12 cellular contexts compared by ENCODE assay signal in the genomic region with DNA sequence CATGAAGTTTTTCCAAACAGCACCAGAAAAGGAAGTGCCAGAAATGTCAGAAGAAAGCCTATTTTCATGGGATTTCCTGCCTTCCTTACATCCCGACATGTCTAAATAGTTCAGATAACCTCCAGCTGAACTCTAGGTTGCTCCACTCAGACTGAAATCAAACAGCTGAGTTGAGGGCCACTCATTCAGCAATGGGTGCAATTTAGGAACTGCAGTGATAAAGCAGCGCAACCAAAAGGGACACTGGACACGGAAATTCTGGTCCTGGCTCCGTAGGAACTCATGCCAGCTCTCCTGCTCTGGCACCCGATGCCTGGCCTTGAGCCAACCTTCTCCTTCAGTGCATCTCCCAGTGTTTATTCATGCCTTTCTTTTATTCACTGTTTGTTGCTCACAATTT.
DNase-seq lines count a peak whose midpoint lies in the region; ATAC-seq and TF ChIP-seq lines count a peak whose summit lies in the region.
"Had no signal": no experiment of that assay in that cellular context is flagged by ENCODE, and none has a peak within 500 bp of the region (broad histone marks: within the 10 kb centered on the region; RNA-seq: fewer than 3 reads in every experiment).

No MANE protein-coding gene starts in this region.

- TSS peak; percentile 26 for BruUV-seq in PC-9 (replicated peaks; lab: Mats Ljungman, UMichigan)

- peak overlapping the region; percentile 83 for H3K4me2 ChIP-seq in PC-9

- H4K20me1 ChIP-seq in PC-9 (ENCODE audit: insufficient read depth) = no peaks in the 10 kb centered on the region

- intact Hi-C loops in PC-9 (cut with micrococcal nuclease; ENCODE audit: unreplicated experiment) (no loop called here), psoas muscle (cut with DNase I) (no loop called here)

- H3K36me3 ChIP-seq in HEK293 (ENCODE audit: control insufficient read depth in 2 of 2, insufficient read depth in 1 of 2, low read length in 2 of 2) (no peaks in the 10 kb centered on the region), PC-9 (ENCODE audit: low read depth) (no peaks in the 10 kb centered on the region), esophagus (ENCODE audit: control insufficient read depth in 2 of 2, insufficient read depth in 2 of 2, low read length in 1 of 2) (no peaks in the 10 kb centered on the region), psoas muscle (ENCODE audit: insufficient read depth in 1 of 2, low read depth in 1 of 2) (no peaks in the 10 kb centered on the region)

- DNase-seq in PC-9 (no peak), psoas muscle (peak in 1 of 2 donors; percentile 53), omental fat pad (ENCODE audit: low spot score) (no peak)
- no peak for DNase-seq in stimulated activated effector memory CD8-positive, alpha-beta T cell treated with anti-CD3 and anti-CD28 coated beads, Interleukin-12 subunit alpha, Interleukin-12 subunit beta, amount 100 ng/mL, for 72 hours (ENCODE audit: low spot score in 2 of 2)
- DNase-seq: GM23248; naive thymus-derived CD4-positive, alpha-beta T cell; RPMI8226 had no signal

- H3K36me3 Mint-ChIP-seq in stimulated activated effector memory CD8-positive, alpha-beta T cell treated with anti-CD3 and anti-CD28 coated beads, Interleukin-12 subunit alpha, Interleukin-12 subunit beta, amount 100 ng/mL, for 72 hours = no peaks in the 10 kb centered on the region
- H3K36me3 Mint-ChIP-seq: naive thymus-derived CD4-positive, alpha-beta T cell had no signal

- peaks cover 37% of the 10 kb centered on the region for H3K79me2 ChIP-seq in PC-9 (ENCODE audit: low read depth)

- peaks cover 19% of the 10 kb centered on the region for H3K4me1 ChIP-seq in HEK293 (ENCODE audit: control insufficient read depth, insufficient read depth, low read length)
- peaks cover 53% of the 10 kb centered on the region for H3K4me1 ChIP-seq in PC-9 (replicated peaks; ENCODE audit: insufficient read depth)
- H3K4me1 ChIP-seq in esophagus (ENCODE audit: control insufficient read depth in 2 of 2, insufficient read depth in 2 of 2, low read length in 1 of 2) = peaks cover 0 to 3% of the 10 kb centered on the region in 2 donors
- H3K4me1 ChIP-seq in psoas muscle = peaks cover 6% of the 10 kb centered on the region

- ATAC-seq in psoas muscle (peak in 1 of 4 donors; percentile 26), omental fat pad (ENCODE audit: low FRiP score) (no peak), HG03521 (IDR thresholded peaks at IDR 0.05; ENCODE audit: unreplicated experiment) (no peak), HG03135 (IDR thresholded peaks at IDR 0.05; ENCODE audit: unreplicated experiment) (no peak)
- ATAC-seq in stimulated activated effector memory CD8-positive, alpha-beta T cell treated with anti-CD3 and anti-CD28 coated beads, Interleukin-12 subunit alpha, Interleukin-12 subunit beta, amount 100 ng/mL, for 72 hours = no peak
- ATAC-seq: esophagus mucosa; naive thymus-derived CD4-positive, alpha-beta T cell had no signal

- no peak for TF ChIP-seq CTCF in HEK293 (tag by site-specific recombination; IDR thresholded peaks at IDR 0.05)
- no peak for TF ChIP-seq CTCF in PC-9 (conservative IDR thresholded peaks at IDR 0.05)
- no peak for TF ChIP-seq CTCF in psoas muscle (IDR thresholded peaks at IDR 0.05)
- no peak for TF ChIP-seq CTCF in omental fat pad (IDR thresholded peaks at IDR 0.05)

- peaks cover 7% of the 10 kb centered on the region for H3K4me1 Mint-ChIP-seq in stimulated activated effector memory CD8-positive, alpha-beta T cell treated with anti-CD3 and anti-CD28 coated beads, Interleukin-12 subunit alpha, Interleukin-12 subunit beta, amount 100 ng/mL, for 72 hours

- H3F3A ChIP-seq in PC-9 (ENCODE audit: insufficient read depth, low read depth) = peaks cover 25% of the 10 kb centered on the region

- peak overlapping the region; percentile 20; the same call in 1 of the 2 replicates for H3K27ac ChIP-seq in HEK293 (ENCODE audit: extremely low read depth, low read depth, low read length)
- no peak overlapping the region; the same call in 1 of the 2 replicates for H3K27ac ChIP-seq in PC-9
- peak overlapping the region; percentile 47 to 68 for H3K27ac ChIP-seq in esophagus (ENCODE audit: low read depth in 2 of 2, low read length in 1 of 2)
- no peak overlapping the region for H3K27ac ChIP-seq in psoas muscle
- H3K27ac ChIP-seq: GM23248 had no signal

- 24 to 29% methylated on average over 5 of the region's 5 CpGs for WGBS in esophagus, 2 donors
- 20 to 24% (median 23%) methylated on average over 5 of the region's 5 CpGs for WGBS in psoas muscle, 3 donors

- no peak overlapping the region for H2AFZ ChIP-seq in PC-9
- H2AFZ ChIP-seq: GM23248 had no signal

- H3K4me3 Mint-ChIP-seq in stimulated activated effector memory CD8-positive, alpha-beta T cell treated with anti-CD3 and anti-CD28 coated beads, Interleukin-12 subunit alpha, Interleukin-12 subunit beta, amount 100 ng/mL, for 72 hours = no peak overlapping the region

- no peaks in the 10 kb centered on the region for H3K9me2 ChIP-seq in PC-9 (ENCODE audit: insufficient read depth)

- H3K27me3 ChIP-seq in PC-9 (ENCODE audit: insufficient read depth, low read depth) (no peaks in the 10 kb centered on the region), esophagus (ENCODE audit: control insufficient read depth in 1 of 2, insufficient read depth in 2 of 2, low read length in 2 of 2) (no peaks in the 10 kb centered on the region), psoas muscle (ENCODE audit: insufficient read depth in 3 of 3, low read length in 2 of 3) (peaks cover 0 to 22% (median 10%) of the 10 kb centered on the region in 3 donors)

- H3K4me3 ChIP-seq in HEK293 (ENCODE audit: low read depth, low read length) = peak overlapping the region; percentile 24
- H3K4me3 ChIP-seq in PC-9 = peak overlapping the region; percentile 88; the same call in 1 of the 2 replicates
- H3K4me3 ChIP-seq in esophagus (ENCODE audit: low read depth in 1 of 2, low read length in 2 of 2) = peak overlapping the region in 1 of 2 donors; percentile 28
- peak overlapping the region; percentile 74 for H3K4me3 ChIP-seq in psoas muscle
- H3K4me3 ChIP-seq: GM23248 had no signal

- no peaks in the 10 kb centered on the region for H3K9me3 Mint-ChIP-seq in stimulated activated effector memory CD8-positive, alpha-beta T cell treated with anti-CD3 and anti-CD28 coated beads, Interleukin-12 subunit alpha, Interleukin-12 subunit beta, amount 100 ng/mL, for 72 hours

- H3K9me3 ChIP-seq in HEK293 (ENCODE audit: control insufficient read depth, insufficient read depth, low read depth, low read length) = no peaks in the 10 kb centered on the region
- H3K9me3 ChIP-seq in PC-9 (ENCODE audit: insufficient read depth, low read depth) = no peaks in the 10 kb centered on the region
- no peaks in the 10 kb centered on the region for H3K9me3 ChIP-seq in esophagus (ENCODE audit: control insufficient read depth in 2 of 2, insufficient read depth in 1 of 2, low read depth in 1 of 2, low read length in 1 of 2)
- H3K9me3 ChIP-seq in psoas muscle = no peaks in the 10 kb centered on the region

- CTCF ChIA-PET in HEK293 (lab: Yijun Ruan, JAX) = interaction anchor here (0.5 to 0.7 kb wide), 2 partner anchors 58 to 218 kb away, joined by 3 read pairs; no protein-coding TSS in a partner anchor
- CTCF ChIA-PET in PC-9 (lab: Charles Lee) = no interaction called here

- POLR2A ChIA-PET in HEK293 (lab: Yijun Ruan, JAX) = interaction anchor here (0.6 kb wide), 1 partner anchor 145 kb away, joined by 3 read pairs; no protein-coding TSS in a partner anchor
- POLR2A ChIA-PET in PC-9 (lab: Charles Lee; ENCODE audit: unreplicated experiment) = no interaction called here

- no peak overlapping the region for H3K27ac Mint-ChIP-seq in stimulated activated effector memory CD8-positive, alpha-beta T cell treated with anti-CD3 and anti-CD28 coated beads, Interleukin-12 subunit alpha, Interleukin-12 subunit beta, amount 100 ng/mL, for 72 hours

TF ChIP-seq in HEK293, 187 proteins besides CTCF, POLR2A, EP300 and RAD21 (continues in another document):
- TF ChIP-seq ZNF600 (tag by site-specific recombination; IDR thresholded peaks at IDR 0.05) (peak; percentile 87), ZBTB17 (tag by site-specific recombination; IDR thresholded peaks at IDR 0.05) (peak; percentile 87), IKZF3 (tag by site-specific recombination; IDR thresholded peaks at IDR 0.05) (0 out of 2 replicates have a peak, but pooled peaks have one; percentile 7), TRIM28 (IDR thresholded peaks at IDR 0.05; ENCODE audit: borderline replicate concordance, low read length) (peak; percentile 42; the same call in 1 of the 2 replicates), ZNF433 (tag by site-specific recombination; IDR thresholded peaks at IDR 0.05; ENCODE audit: low read depth) (no peak), ZNF660 (tag by site-specific recombination; IDR thresholded peaks at IDR 0.05) (peak; percentile 89)

Comparison
In these comparisons a context has a peak if more than half of its experiments do, and no peak if none do; other contexts are left out.
1. H3K27ac ChIP-seq: peak in HEK293 (single experiment) and esophagus (2 of 2); none in PC-9 (single experiment) and psoas muscle (single experiment).